ENCODE assay signal across 8 cellular contexts in the genomic region with DNA sequence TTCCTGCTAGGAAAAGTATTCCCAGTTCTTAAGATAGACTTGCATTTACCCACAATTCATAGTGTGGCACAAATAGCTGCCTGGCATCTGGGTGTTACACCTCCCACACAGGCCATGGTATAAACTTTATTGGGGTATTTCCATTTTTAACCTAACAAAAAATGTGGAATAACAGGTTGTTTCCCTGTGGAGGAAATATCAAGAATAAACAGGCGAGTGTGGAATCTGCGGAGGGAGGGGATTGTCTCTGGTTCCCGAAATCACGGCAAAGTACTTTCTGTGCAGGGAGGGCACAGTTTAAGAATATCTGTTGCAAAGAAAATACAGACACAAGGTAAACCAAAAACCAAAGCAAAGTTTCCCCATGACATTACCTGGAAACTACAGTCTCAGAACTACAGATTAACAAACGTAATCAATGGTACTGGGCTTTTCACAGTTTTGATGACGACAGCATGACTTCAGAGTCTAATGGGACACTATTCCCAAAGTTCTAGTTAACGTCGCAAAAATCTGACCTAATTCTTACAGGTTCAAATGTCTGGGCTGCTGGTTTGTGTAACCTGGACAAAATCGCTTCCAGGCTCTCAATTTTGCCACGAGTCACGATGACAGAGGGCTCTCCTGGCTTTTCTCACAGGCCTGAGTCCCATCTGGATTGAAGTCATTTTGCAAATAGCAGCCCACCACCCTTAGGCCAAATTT. TPM values are rescaled to one million over a fixed set of nuclear protein-coding genes. Genes with fewer than 3 reads are reported as not detected.
A peak's percentile ranks its signal among the peaks of the same experiment; 100 is the strongest.
DNase-seq lines count a peak whose midpoint lies in the region; ATAC-seq, FAIRE-seq and TF ChIP-seq lines count a peak whose summit lies in the region.

No MANE protein-coding gene starts in this region.

- intact Hi-C loops in HepG2 (cut with micrococcal nuclease; ENCODE audit: unreplicated experiment) (loop anchor here (10.0 kb wide), 1 partner anchor 118 kb away; a partner anchor contains a TSS), thyroid gland (cut with DNase I) (no loop called here)

- TF ChIP-seq EP300 in HepG2 (IDR thresholded peaks at IDR 0.05; ENCODE audit: low read depth in 2 of 2, low read length in 2 of 2) (no peak), HepG2 (CRISPR knock-in tag; IDR thresholded peaks at IDR 0.05; ENCODE audit: borderline replicate concordance) (no peak)

- peaks cover 75% of the 10 kb centered on the region for H3K4me1 ChIP-seq in HepG2 (ENCODE audit: insufficient read depth, low read length)
- peaks cover 49% of the 10 kb centered on the region in 2 donors for H3K4me1 ChIP-seq in thyroid gland

- peak overlapping the region; percentile 84 for H3K27ac ChIP-seq in angular gyrus (ENCODE audit: low read depth, low read length)
- H3K27ac ChIP-seq in HepG2 (ENCODE audit: extremely low read length, insufficient read depth, low read length), result peak overlapping the region; percentile 99
- H3K27ac ChIP-seq in thyroid gland, result peak overlapping the region; percentile 94 to 98 (median 97)

- TSS peak; percentile 67 for BruUV-seq in HepG2 (replicated peaks; lab: Mats Ljungman, UMichigan)

- H3K27me3 ChIP-seq in HepG2 (ENCODE audit: control insufficient read depth in 1 of 2, insufficient read depth in 2 of 2, low read length in 2 of 2) (no peaks in the 10 kb centered on the region; a peak in 1 of 5 replicates), thyroid gland (no peaks in the 10 kb centered on the region)

- peaks cover 3 to 11% of the 10 kb centered on the region in 2 experiments; a peak in 2 of 5 replicates for H3K36me3 ChIP-seq in HepG2 (replicated peaks in 1 of 2; ENCODE audit: control insufficient read depth in 1 of 2, insufficient read depth in 2 of 2, low read length in 2 of 2)
- H3K36me3 ChIP-seq in thyroid gland, result no peaks in the 10 kb centered on the region

- CTCF ChIA-PET in activated CD8-positive, alpha-beta memory T cell treated with anti-CD3 and anti-CD28 coated beads, Interleukin-2, amount 10 ng/mL, durations not matched to agents 7 days and 5 days (lab: Charles Lee), result interaction anchor here (1.1 to 3.2 kb wide), 6 partner anchors 32 to 114 kb away, joined by 4 to 19 read pairs (median 8); a partner anchor contains a TSS
- CTCF ChIA-PET in HepG2 (lab: Yijun Ruan, JAX; ENCODE audit: low intra/inter-chr PET ratio, low total read pairs), result interaction anchor here (1.3 kb wide), 1 partner anchor 53 kb away, joined by 3 read pairs; no protein-coding TSS in a partner anchor

- WGBS in HepG2 (ENCODE audit: low lambda C conversion rate), result 2% methylated on average over 11 of the region's 11 CpGs
- WGBS in thyroid gland, 2 donors, result 12 to 18% methylated on average over 11 of the region's 11 CpGs

- peaks cover 74% of the 10 kb centered on the region for H3K79me2 ChIP-seq in HepG2 (ENCODE audit: insufficient read depth, low read length)

- peak overlapping the region; percentile 90 for H3K4me2 ChIP-seq in HepG2 (ENCODE audit: low read depth, low read length)

- peak overlapping the region; percentile 84 to 96 (median 91) for H3K4me3 ChIP-seq in HepG2 (replicated peaks in 1 of 3; ENCODE audit: insufficient read depth in 1 of 3, low read depth in 2 of 3, low read length in 3 of 3)
- H3K4me3 ChIP-seq in thyroid gland (replicated peaks in 1 of 3), result peak overlapping the region in 2 of 3 donors; percentile 57 to 93

- H3K9ac ChIP-seq in HepG2 (ENCODE audit: insufficient read depth, low read depth, low read length), result peak overlapping the region; percentile 99

- H3K27me3 Mint-ChIP-seq in activated CD8-positive, alpha-beta memory T cell treated with anti-CD3 and anti-CD28 coated beads, Interleukin-2, amount 10 ng/mL, durations not matched to agents 7 days and 5 days, result no peaks in the 10 kb centered on the region

- TF ChIP-seq CTCF in HepG2 (CRISPR knock-in tag; IDR thresholded peaks at IDR 0.05), result no peak
- no peak for TF ChIP-seq CTCF in thyroid gland (IDR thresholded peaks at IDR 0.05)

- FAIRE-seq in HepG2 (lab: Jason Lieb, UNC) (peak; percentile 53), H54 (lab: Jason Lieb, UNC) (no peak)

- H3K9me3 ChIP-seq in HepG2 (ENCODE audit: low read length) (no peaks in the 10 kb centered on the region), thyroid gland (no peaks in the 10 kb centered on the region)

- H4K20me1 ChIP-seq in HepG2 (ENCODE audit: insufficient read depth, low read length), result peaks cover 57% of the 10 kb centered on the region

- H3K27ac Mint-ChIP-seq in activated CD8-positive, alpha-beta memory T cell treated with anti-CD3 and anti-CD28 coated beads, Interleukin-2, amount 10 ng/mL, durations not matched to agents 7 days and 5 days, result peak overlapping the region; percentile 87

- no peaks in the 10 kb centered on the region for H3K9me3 Mint-ChIP-seq in activated CD8-positive, alpha-beta memory T cell treated with anti-CD3 and anti-CD28 coated beads, Interleukin-2, amount 10 ng/mL, durations not matched to agents 7 days and 5 days (ENCODE audit: low read depth)

- TF ChIP-seq RAD21 in HepG2 (CRISPR knock-in tag; IDR thresholded peaks at IDR 0.05), result no peak

- TF ChIP-seq POLR2A in HepG2 (IDR thresholded peaks at IDR 0.05; ENCODE audit: insufficient read depth in 1 of 2, low read depth in 2 of 2, low read length in 2 of 2), result peak in 1 of 2 experiments; percentile 20; a peak in 1 of 4 replicates
- no peak for TF ChIP-seq POLR2A in thyroid gland (IDR thresholded peaks at IDR 0.05)
- TF ChIP-seq POLR2A in H54 (IDR thresholded peaks at IDR 0.05; ENCODE audit: low read depth, low read length), result no peak

- H3K4me3 Mint-ChIP-seq in activated CD8-positive, alpha-beta memory T cell treated with anti-CD3 and anti-CD28 coated beads, Interleukin-2, amount 10 ng/mL, durations not matched to agents 7 days and 5 days, result peak overlapping the region; percentile 88

- POLR2A ChIA-PET in HepG2 (lab: Yijun Ruan, JAX), result interaction anchor here (1.3 to 4.2 kb wide), 4 partner anchors 18 to 98 kb away, joined by 4 to 91 read pairs (median 10); a partner anchor contains a TSS

- ATAC-seq in activated CD8-positive, alpha-beta memory T cell treated with anti-CD3 and anti-CD28 coated beads, Interleukin-2, amount 10 ng/mL, durations not matched to agents 7 days and 5 days, result no peak
- no peak for ATAC-seq in HepG2

- DNase-seq in activated CD8-positive, alpha-beta memory T cell treated with anti-CD3 and anti-CD28 coated beads, Interleukin-2, amount 10 ng/mL, durations not matched to agents 7 days and 5 days, result no peak
- DNase-seq in activated CD8-positive, alpha-beta memory T cell treated with anti-CD3 and anti-CD28 coated beads, Interleukin-2, amount 50 U/mL, for 48 hours, result no peak
- DNase-seq in HepG2 (ENCODE audit: low spot score) (no peak), thyroid gland (peak in 1 of 2 donors; percentile 12), NCI-H1436 treated with DMSO at 0.1 percent for 48 hours (lab: John Stamatoyannopoulos, UW) (no peak), H54 (ENCODE audit: insufficient read length, low spot score) (no peak)
- no peak for DNase-seq in NK-92 treated with Interleukin-12 subunit alpha and Interleukin-12 subunit beta, amount 100 ng/mL, for 24 hours (lab: John Stamatoyannopoulos, UW)

- peaks cover 60% of the 10 kb centered on the region for H3K4me1 Mint-ChIP-seq in activated CD8-positive, alpha-beta memory T cell treated with anti-CD3 and anti-CD28 coated beads, Interleukin-2, amount 10 ng/mL, durations not matched to agents 7 days and 5 days

- H2AFZ ChIP-seq in HepG2 (ENCODE audit: low read length), result no peak overlapping the region

- in situ Hi-C loops in HepG2 (cut with HindIII; ENCODE audit: extremely low pct_ligation_motif_present, low pct_unique_long_range_greater_than_20kb), result loop anchor here (5.0 kb wide), 1 partner anchor 55 kb away; no protein-coding TSS in a partner anchor

- peaks cover 16% of the 10 kb centered on the region for H3K36me3 Mint-ChIP-seq in activated CD8-positive, alpha-beta memory T cell treated with anti-CD3 and anti-CD28 coated beads, Interleukin-2, amount 10 ng/mL, durations not matched to agents 7 days and 5 days

RNA-seq across cellular contexts. Expression of a gene that starts 1.4 kb away (rescaled TPM):
- 100 to 1,000 TPM; 131 to 180 TPM for total RNA-seq in activated CD8-positive, alpha-beta memory T cell treated with anti-CD3 and anti-CD28 coated beads, Interleukin-2, amount 10 ng/mL, durations not matched to agents 7 days and 5 days
- 300 and 332 TPM in 2 replicates for total RNA-seq in HepG2 (2016; rRNA removed; fragmentation: Illumina TruSeq; extraction: Trizol)
- total RNA-seq in HepG2 (2016; cell fraction: cytosol; rRNA removed; fragmentation: Illumina TruSeq; extraction: Trizol; ENCODE audit: low read depth), result 45.1 and 56.7 TPM in 2 replicates
- 302 and 329 TPM in 2 replicates for total RNA-seq in HepG2 (2016; cell fraction: insoluble cytoplasmic fraction; rRNA removed; fragmentation: Illumina TruSeq; extraction: Trizol)
- total RNA-seq in HepG2 (2016; cell fraction: membrane; rRNA removed; fragmentation: Illumina TruSeq; extraction: Trizol), result 220 and 258 TPM in 2 replicates
- total RNA-seq in HepG2 (2016; cell fraction: nucleus; rRNA removed; fragmentation: Illumina TruSeq; extraction: Trizol), result 168 and 191 TPM in 2 replicates
- 67.2 and 88.2 TPM in 2 replicates for polyA plus RNA-seq in HepG2 (2011; rRNA removed)
- 44.2 and 66.6 TPM in 2 replicates for polyA plus RNA-seq in HepG2 (2011; cell fraction: cytosol; rRNA removed)
- 90.2 and 107 TPM in 2 replicates for polyA plus RNA-seq in HepG2 (2011; cell fraction: nucleus; rRNA removed)
- polyA plus RNA-seq in HepG2 (2012), result 93.8 and 117 TPM in 2 replicates
- 26.0 and 34.9 TPM in 2 replicates for polyA plus RNA-seq in HepG2 (2016; cell fraction: cytosol; fragmentation: Illumina TruSeq; extraction: Trizol; ENCODE audit: low read depth)
- polyA plus RNA-seq in HepG2 (2016; cell fraction: insoluble cytoplasmic fraction; fragmentation: Illumina TruSeq; extraction: Trizol; ENCODE audit: low read depth), result 237 and 245 TPM in 2 replicates
- polyA plus RNA-seq in HepG2 (2016; cell fraction: membrane; fragmentation: Illumina TruSeq; extraction: Trizol; ENCODE audit: low read depth), result 111 and 128 TPM in 2 replicates
- polyA plus RNA-seq in HepG2 (2016; cell fraction: nucleus; fragmentation: Illumina TruSeq; extraction: Trizol; ENCODE audit: insufficient read depth, low read depth), result 205 and 220 TPM in 2 replicates
- polyA minus RNA-seq in HepG2 (2011; rRNA and poly(A)+ RNA removed; ENCODE audit: low replicate concordance), result 78.3 and 92.3 TPM in 2 replicates
- polyA minus RNA-seq in HepG2 (2011; cell fraction: cytosol; rRNA and poly(A)+ RNA removed), result 89.8 and 100 TPM in 2 replicates
- polyA minus RNA-seq in HepG2 (2011; cell fraction: nucleus; rRNA and poly(A)+ RNA removed), result 137 and 187 TPM in 2 replicates
- total RNA-seq in thyroid gland, result 100 to 1,000 TPM; 211 to 292 (median 266) TPM

RNA-seq across cellular contexts. Expression of a gene that starts 58.6 kb away (rescaled TPM):
- 10 to 100 TPM; 32.7 to 36.9 TPM for total RNA-seq in activated CD8-positive, alpha-beta memory T cell treated with anti-CD3 and anti-CD28 coated beads, Interleukin-2, amount 10 ng/mL, durations not matched to agents 7 days and 5 days
- total RNA-seq in HepG2 (2016; rRNA removed; fragmentation: Illumina TruSeq; extraction: Trizol) (15.7 and 21.5 TPM in 2 replicates), thyroid gland (10 to 100 TPM; 45.7 to 53.6 (median 48.7) TPM)
- 1.6 and 1.7 TPM in 2 replicates for total RNA-seq in HepG2 (2016; cell fraction: cytosol; rRNA removed; fragmentation: Illumina TruSeq; extraction: Trizol; ENCODE audit: low read depth)
- 13.2 and 21.0 TPM in 2 replicates for total RNA-seq in HepG2 (2016; cell fraction: insoluble cytoplasmic fraction; rRNA removed; fragmentation: Illumina TruSeq; extraction: Trizol)
- total RNA-seq in HepG2 (2016; cell fraction: membrane; rRNA removed; fragmentation: Illumina TruSeq; extraction: Trizol), result 7.2 and 9.0 TPM in 2 replicates
- 18.7 and 20.0 TPM in 2 replicates for total RNA-seq in HepG2 (2016; cell fraction: nucleus; rRNA removed; fragmentation: Illumina TruSeq; extraction: Trizol)
- polyA plus RNA-seq in HepG2 (2011; rRNA removed), result 33.9 and 45.2 TPM in 2 replicates
- polyA plus RNA-seq in HepG2 (2011; cell fraction: cytosol; rRNA removed), result 24.6 and 25.3 TPM in 2 replicates
- 23.8 and 26.6 TPM in 2 replicates for polyA plus RNA-seq in HepG2 (2011; cell fraction: nucleus; rRNA removed)
- polyA plus RNA-seq in HepG2 (2012), result 18.5 and 22.4 TPM in 2 replicates
- 1.5 and 1.9 TPM in 2 replicates for polyA plus RNA-seq in HepG2 (2016; cell fraction: cytosol; fragmentation: Illumina TruSeq; extraction: Trizol; ENCODE audit: low read depth)
- 13.9 and 16.7 TPM in 2 replicates for polyA plus RNA-seq in HepG2 (2016; cell fraction: insoluble cytoplasmic fraction; fragmentation: Illumina TruSeq; extraction: Trizol; ENCODE audit: low read depth)
- 5.0 and 5.8 TPM in 2 replicates for polyA plus RNA-seq in HepG2 (2016; cell fraction: membrane; fragmentation: Illumina TruSeq; extraction: Trizol; ENCODE audit: low read depth)
- 26.4 and 31.8 TPM in 2 replicates for polyA plus RNA-seq in HepG2 (2016; cell fraction: nucleus; fragmentation: Illumina TruSeq; extraction: Trizol; ENCODE audit: insufficient read depth, low read depth)
- polyA minus RNA-seq in HepG2 (2011; rRNA and poly(A)+ RNA removed; ENCODE audit: low replicate concordance), result 75.3 and 118 TPM in 2 replicates
- polyA minus RNA-seq in HepG2 (2011; cell fraction: cytosol; rRNA and poly(A)+ RNA removed), result 16.4 and 21.8 TPM in 2 replicates
- 26.3 and 29.3 TPM in 2 replicates for polyA minus RNA-seq in HepG2 (2011; cell fraction: nucleus; rRNA and poly(A)+ RNA removed)

RNA-seq across cellular contexts. Expression of a gene that starts 58.8 kb away (rescaled TPM):
- total RNA-seq in activated CD8-positive, alpha-beta memory T cell treated with anti-CD3 and anti-CD28 coated beads, Interleukin-2, amount 10 ng/mL, durations not matched to agents 7 days and 5 days, result 10 to 100 TPM; 67.0 to 76.8 TPM
- 99.3 and 118 TPM in 2 replicates for total RNA-seq in HepG2 (2016; rRNA removed; fragmentation: Illumina TruSeq; extraction: Trizol)
- total RNA-seq in HepG2 (2016; cell fraction: cytosol; rRNA removed; fragmentation: Illumina TruSeq; extraction: Trizol; ENCODE audit: low read depth), result 14.9 and 15.6 TPM in 2 replicates
- 102 and 121 TPM in 2 replicates for total RNA-seq in HepG2 (2016; cell fraction: insoluble cytoplasmic fraction; rRNA removed; fragmentation: Illumina TruSeq; extraction: Trizol)
- 38.1 and 39.7 TPM in 2 replicates for total RNA-seq in HepG2 (2016; cell fraction: membrane; rRNA removed; fragmentation: Illumina TruSeq; extraction: Trizol)
- total RNA-seq in HepG2 (2016; cell fraction: nucleus; rRNA removed; fragmentation: Illumina TruSeq; extraction: Trizol), result 61.9 and 65.1 TPM in 2 replicates
- polyA plus RNA-seq in HepG2 (2011; rRNA removed), result 109 and 120 TPM in 2 replicates
- 120 and 159 TPM in 2 replicates for polyA plus RNA-seq in HepG2 (2011; cell fraction: cytosol; rRNA removed)
- polyA plus RNA-seq in HepG2 (2011; cell fraction: nucleus; rRNA removed), result 110 and 111 TPM in 2 replicates
- 69.5 and 70.0 TPM in 2 replicates for polyA plus RNA-seq in HepG2 (2012)
- polyA plus RNA-seq in HepG2 (2016; cell fraction: cytosol; fragmentation: Illumina TruSeq; extraction: Trizol; ENCODE audit: low read depth), result 16.2 and 16.4 TPM in 2 replicates
- polyA plus RNA-seq in HepG2 (2016; cell fraction: insoluble cytoplasmic fraction; fragmentation: Illumina TruSeq; extraction: Trizol; ENCODE audit: low read depth), result 117 and 126 TPM in 2 replicates
- polyA plus RNA-seq in HepG2 (2016; cell fraction: membrane; fragmentation: Illumina TruSeq; extraction: Trizol; ENCODE audit: low read depth), result 29.3 and 29.6 TPM in 2 replicates
- 148 and 152 TPM in 2 replicates for polyA plus RNA-seq in HepG2 (2016; cell fraction: nucleus; fragmentation: Illumina TruSeq; extraction: Trizol; ENCODE audit: insufficient read depth, low read depth)
- 225 and 243 TPM in 2 replicates for polyA minus RNA-seq in HepG2 (2011; rRNA and poly(A)+ RNA removed; ENCODE audit: low replicate concordance)
- polyA minus RNA-seq in HepG2 (2011; cell fraction: cytosol; rRNA and poly(A)+ RNA removed), result 65.5 and 66.8 TPM in 2 replicates
- 49.4 and 55.6 TPM in 2 replicates for polyA minus RNA-seq in HepG2 (2011; cell fraction: nucleus; rRNA and poly(A)+ RNA removed)
- total RNA-seq in thyroid gland, result 100 to 1,000 TPM in 3 of 4 donors, 10 to 100 TPM in 1; 83.8 to 149 (median 119) TPM
